ENCODE assay signal across 1 cellular context in genomic region chr6:34673079-34673478, GRCh38.
TF ChIP-seq lines count a peak whose summit lies in the region.

No MANE protein-coding gene starts in this region.

TF ChIP-seq in K562, 482 proteins besides CTCF, POLR2A, EP300 and RAD21 (continued from another document):
- TF ChIP-seq TCF7 (IDR thresholded peaks at IDR 0.05; ENCODE audit: borderline replicate concordance) (no peak), CREB3L1 (IDR thresholded peaks at IDR 0.05; ENCODE audit: borderline replicate concordance, low read depth) (0 out of 2 replicates have a peak, but pooled peaks have one; percentile 10)
